ENCODE assay signal across 20 cellular contexts in the genomic region with DNA sequence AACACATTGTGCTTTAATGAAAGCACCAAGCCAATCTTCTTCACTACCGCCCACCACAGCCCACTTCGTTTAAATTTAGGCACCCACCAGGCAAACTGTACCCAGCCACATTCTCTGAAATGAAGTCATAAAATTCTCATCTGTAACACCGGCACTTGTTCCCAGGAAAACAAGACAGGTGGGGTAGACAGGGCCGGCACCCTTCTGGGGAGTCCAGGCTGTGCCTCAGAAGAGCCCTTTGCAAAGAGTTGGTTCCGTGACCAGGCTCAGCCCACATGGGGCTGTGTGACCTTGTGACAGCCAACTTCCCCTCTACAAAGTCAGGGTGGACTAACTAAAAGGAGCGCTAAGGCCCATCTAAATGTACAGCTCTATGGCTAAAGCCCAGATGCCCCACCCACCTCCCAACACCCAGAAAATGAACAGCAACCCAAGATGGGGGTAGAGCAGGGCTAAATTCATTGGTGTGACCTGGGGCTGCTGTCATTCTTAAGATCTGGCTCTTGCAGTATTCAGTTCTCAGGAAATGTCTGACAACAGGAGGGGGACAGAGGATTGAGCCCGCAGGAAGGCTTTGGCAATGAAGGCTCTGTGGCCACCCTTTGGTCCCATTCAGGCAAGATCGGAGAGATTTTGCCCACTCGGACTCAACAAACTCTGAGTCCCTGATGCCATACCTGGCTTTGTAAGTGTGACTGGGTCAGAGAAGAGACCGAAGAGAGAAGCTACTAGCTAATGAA. TPM values are rescaled to one million over a fixed set of nuclear protein-coding genes. Genes with fewer than 3 reads are reported as not detected.
DNase-seq lines count a peak whose midpoint lies in the region; FAIRE-seq and TF ChIP-seq lines count a peak whose summit lies in the region.
"Had no signal": no experiment of that assay in that cellular context is flagged by ENCODE, and none has a peak within 500 bp of the region (broad histone marks: within the 10 kb centered on the region; RNA-seq: fewer than 3 reads in every experiment).

No MANE protein-coding gene starts in this region.

- FAIRE-seq in H54 (lab: Jason Lieb, UNC): no peak
- FAIRE-seq: A549, endometrium, K562 had no signal

- TF ChIP-seq CTCF in coronary artery (IDR thresholded peaks at IDR 0.05) (no peak), endothelial cell (IDR thresholded peaks at IDR 0.05; ENCODE audit: unreplicated experiment) (no peak)

- CTCF ChIA-PET in activated CD4-positive, alpha-beta memory T cell treated with anti-CD3 and anti-CD28 coated beads for 36 hours (lab: Charles Lee): interaction anchor here (1.3 kb wide), 1 partner anchor 29 kb away, joined by 3 read pairs; no protein-coding TSS in a partner anchor
- CTCF ChIA-PET in activated CD4-positive, alpha-beta memory T cell treated with anti-CD3 and anti-CD28 coated beads, Interleukin-2, amount 10 ng/mL, durations not matched to agents 7 days and 5 days (lab: Charles Lee): no interaction called here

- H3K4me1 Mint-ChIP-seq in activated CD4-positive, alpha-beta memory T cell treated with anti-CD3 and anti-CD28 coated beads for 36 hours (ENCODE audit: low read depth): peaks cover 87% of the 10 kb centered on the region
- peaks cover 54% of the 10 kb centered on the region for H3K4me1 Mint-ChIP-seq in activated CD4-positive, alpha-beta memory T cell treated with anti-CD3 and anti-CD28 coated beads, Interleukin-2, amount 10 ng/mL, durations not matched to agents 7 days and 5 days
- H3K4me1 Mint-ChIP-seq in endothelial cell (ENCODE audit: unreplicated experiment): peaks cover 16% of the 10 kb centered on the region

- H3K9me3 Mint-ChIP-seq in activated CD4-positive, alpha-beta memory T cell treated with anti-CD3 and anti-CD28 coated beads for 36 hours: no peaks in the 10 kb centered on the region
- no peaks in the 10 kb centered on the region for H3K9me3 Mint-ChIP-seq in activated CD4-positive, alpha-beta memory T cell treated with anti-CD3 and anti-CD28 coated beads, Interleukin-2, amount 10 ng/mL, durations not matched to agents 7 days and 5 days
- H3K9me3 Mint-ChIP-seq in endothelial cell (ENCODE audit: unreplicated experiment): no peaks in the 10 kb centered on the region
- H3K9me3 Mint-ChIP-seq: activated T-helper 2 cell treated with anti-CD3 and anti-CD28 coated beads, Interferon-gamma antibody, Interleukin-2, Interleukin-4, amounts not matched to agents 10 μg/mL and 5 μg/mL and 100 μg/mL, durations not matched to agents 14 hours and 24 hours and 36 hours; type B pancreatic cell had no signal

- no peak for TF ChIP-seq POLR2A in H54 (IDR thresholded peaks at IDR 0.05; ENCODE audit: low read depth, low read length)

- no peak overlapping the region for H3K27ac ChIP-seq in coronary artery
- H3K27ac ChIP-seq: A549, breast epithelium, SJSA1 had no signal

- H3K27ac Mint-ChIP-seq in activated CD4-positive, alpha-beta memory T cell treated with anti-CD3 and anti-CD28 coated beads for 36 hours: peak overlapping the region; percentile 42
- no peak overlapping the region for H3K27ac Mint-ChIP-seq in activated CD4-positive, alpha-beta memory T cell treated with anti-CD3 and anti-CD28 coated beads, Interleukin-2, amount 10 ng/mL, durations not matched to agents 7 days and 5 days
- no peak overlapping the region for H3K27ac Mint-ChIP-seq in endothelial cell (ENCODE audit: unreplicated experiment)
- H3K27ac Mint-ChIP-seq: activated T-helper 2 cell treated with anti-CD3 and anti-CD28 coated beads, Interferon-gamma antibody, Interleukin-2, Interleukin-4, amounts not matched to agents 10 μg/mL and 5 μg/mL and 100 μg/mL, durations not matched to agents 14 hours and 24 hours and 36 hours; type B pancreatic cell had no signal

- no peaks in the 10 kb centered on the region for H3K27me3 Mint-ChIP-seq in activated CD4-positive, alpha-beta memory T cell treated with anti-CD3 and anti-CD28 coated beads for 36 hours
- H3K27me3 Mint-ChIP-seq in activated CD4-positive, alpha-beta memory T cell treated with anti-CD3 and anti-CD28 coated beads, Interleukin-2, amount 10 ng/mL, durations not matched to agents 7 days and 5 days: no peaks in the 10 kb centered on the region
- peaks cover 3% of the 10 kb centered on the region for H3K27me3 Mint-ChIP-seq in endothelial cell (ENCODE audit: unreplicated experiment)
- H3K27me3 Mint-ChIP-seq: type B pancreatic cell had no signal

- peak overlapping the region; percentile 10 for H3K4me3 Mint-ChIP-seq in activated CD4-positive, alpha-beta memory T cell treated with anti-CD3 and anti-CD28 coated beads for 36 hours
- H3K4me3 Mint-ChIP-seq in activated CD4-positive, alpha-beta memory T cell treated with anti-CD3 and anti-CD28 coated beads, Interleukin-2, amount 10 ng/mL, durations not matched to agents 7 days and 5 days: no peak overlapping the region
- H3K4me3 Mint-ChIP-seq in endothelial cell (ENCODE audit: unreplicated experiment): no peak overlapping the region
- H3K4me3 Mint-ChIP-seq: type B pancreatic cell had no signal

- H3K4me3 ChIP-seq in coronary artery: no peak overlapping the region
- H3K4me3 ChIP-seq: A549, breast epithelium, K562, SJSA1 had no signal

- POLR2A ChIA-PET in activated CD4-positive, alpha-beta memory T cell treated with anti-CD3 and anti-CD28 coated beads for 36 hours (lab: Charles Lee): no interaction called here
- POLR2A ChIA-PET in activated CD4-positive, alpha-beta memory T cell treated with anti-CD3 and anti-CD28 coated beads, Interleukin-2, amount 10 ng/mL, durations not matched to agents 7 days and 5 days (lab: Charles Lee): no interaction called here

- peaks cover 9% of the 10 kb centered on the region for H3K36me3 Mint-ChIP-seq in activated CD4-positive, alpha-beta memory T cell treated with anti-CD3 and anti-CD28 coated beads for 36 hours
- H3K36me3 Mint-ChIP-seq in activated CD4-positive, alpha-beta memory T cell treated with anti-CD3 and anti-CD28 coated beads, Interleukin-2, amount 10 ng/mL, durations not matched to agents 7 days and 5 days (ENCODE audit: low read depth): peaks cover 9% of the 10 kb centered on the region
- H3K36me3 Mint-ChIP-seq in endothelial cell (ENCODE audit: low read depth, unreplicated experiment): peaks cover 4% of the 10 kb centered on the region
- H3K36me3 Mint-ChIP-seq: type B pancreatic cell had no signal

- intact Hi-C loops in activated CD4-positive, alpha-beta memory T cell treated with anti-CD3 and anti-CD28 coated beads for 36 hours (cut with micrococcal nuclease): no loop called here

- peak; percentile 10 for DNase-seq in activated CD4-positive, alpha-beta memory T cell treated with anti-CD3 and anti-CD28 coated beads for 36 hours
- no peak for DNase-seq in activated CD4-positive, alpha-beta memory T cell treated with anti-CD3 and anti-CD28 coated beads, Interleukin-2, amount 10 ng/mL, durations not matched to agents 7 days and 5 days
- DNase-seq in NOMO-1 treated with DMSO at 0.1 percent for 48 hours (lab: John Stamatoyannopoulos, UW; ENCODE audit: unreplicated experiment) (peak; percentile 76), coronary artery (ENCODE audit: low spot score) (peak; percentile 12), pons (ENCODE audit: low spot score) (peak; percentile 27), endothelial cell (ENCODE audit: low spot score) (no peak), DMS114 treated with DMSO at 0.1 percent for 48 hours (lab: John Stamatoyannopoulos, UW; ENCODE audit: unreplicated experiment) (no peak), H54 (ENCODE audit: insufficient read length, low spot score) (no peak)
- DNase-seq: Calu3, heart left ventricle, left colon, NCI-H2081, NCI-H82 had no signal

RNA-seq across cellular contexts. Expression of a gene that starts 56.7 kb away (rescaled TPM):
- 10 to 100 TPM; 16.3 to 16.7 TPM for total RNA-seq in activated CD4-positive, alpha-beta memory T cell treated with anti-CD3 and anti-CD28 coated beads for 36 hours
- total RNA-seq in activated CD4-positive, alpha-beta memory T cell treated with anti-CD3 and anti-CD28 coated beads, Interleukin-2, amount 10 ng/mL, durations not matched to agents 7 days and 5 days: 10 to 100 TPM; 17.4 to 18.2 TPM
- 8.7 TPM for total RNA-seq in endothelial cell (ENCODE audit: unreplicated experiment)

Comparison
In these comparisons a context has a peak if more than half of its experiments do, and no peak if none do; other contexts are left out.
1. DNase-seq: peak in activated CD4-positive, alpha-beta memory T cell treated with anti-CD3 and anti-CD28 coated beads for 36 hours (single experiment), NOMO-1 treated with DMSO at 0.1 percent for 48 hours (single experiment), coronary artery (single experiment) and pons (single experiment); none in activated CD4-positive, alpha-beta memory T cell treated with anti-CD3 and anti-CD28 coated beads, Interleukin-2, amount 10 ng/mL, durations not matched to agents 7 days and 5 days (single experiment), endothelial cell (single experiment), DMS114 treated with DMSO at 0.1 percent for 48 hours (single experiment) and H54 (single experiment).